2 cellular contexts compared by ENCODE assay signal in the genomic region with DNA sequence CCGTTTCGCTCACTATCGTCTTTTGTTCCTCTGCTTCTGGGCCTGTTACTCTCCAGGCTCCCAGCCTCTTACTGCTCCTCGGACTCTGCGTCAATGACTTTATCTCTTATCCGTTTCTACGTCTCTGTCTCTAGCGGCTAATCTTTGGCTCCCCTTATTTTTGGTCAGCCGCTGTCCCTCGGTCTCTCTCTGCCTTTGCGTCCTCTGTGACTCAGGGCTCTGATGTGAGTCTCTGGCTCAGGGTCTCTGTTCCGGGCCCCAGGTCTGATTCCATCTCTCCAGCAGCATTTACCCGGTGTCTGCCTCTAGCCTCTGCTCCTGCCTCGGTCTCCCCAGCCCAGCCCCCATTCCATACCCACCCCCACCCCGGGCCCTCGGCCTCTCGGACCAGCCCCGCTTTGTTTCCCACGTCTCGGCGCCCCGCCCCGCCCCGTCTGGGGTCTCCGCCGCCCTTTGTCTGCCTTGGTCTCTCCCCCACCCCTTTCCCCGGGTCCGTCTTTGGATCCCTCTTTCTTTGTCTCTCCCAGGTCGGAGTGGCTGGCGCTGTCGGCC.
TF ChIP-seq lines count a peak whose summit lies in the region.

No MANE protein-coding gene starts in this region.

TF ChIP-seq in IMR-90, 13 proteins besides CTCF, POLR2A, EP300 and RAD21:
- TF ChIP-seq CEBPB (IDR thresholded peaks at IDR 0.05; ENCODE audit: low read depth, low read length) (no peak), NFE2L2 (IDR thresholded peaks at IDR 0.05; ENCODE audit: low read depth, low read length) (no peak), RCOR1 (IDR thresholded peaks at IDR 0.05; ENCODE audit: insufficient replicate concordance, low read length) (no peak), MAFK (IDR thresholded peaks at IDR 0.05; ENCODE audit: low read depth, low read length) (no peak), MAZ (IDR thresholded peaks at IDR 0.05; ENCODE audit: borderline replicate concordance, low read depth, low read length) (no peak), SMC3 (IDR thresholded peaks at IDR 0.05; ENCODE audit: low read depth, low read length) (no peak), FOS (IDR thresholded peaks at IDR 0.05; ENCODE audit: low read depth, low read length) (no peak), CHD1 (IDR thresholded peaks at IDR 0.05; ENCODE audit: low read depth, low read length) (no peak), MXI1 (IDR thresholded peaks at IDR 0.05; ENCODE audit: borderline replicate concordance, low read depth, low read length) (no peak), BHLHE40 (IDR thresholded peaks at IDR 0.05; ENCODE audit: low read depth, low read length) (no peak), RFX5 (IDR thresholded peaks at IDR 0.05; ENCODE audit: low read depth, low read length) (no peak)
- TF ChIP-seq, protein P1, sequence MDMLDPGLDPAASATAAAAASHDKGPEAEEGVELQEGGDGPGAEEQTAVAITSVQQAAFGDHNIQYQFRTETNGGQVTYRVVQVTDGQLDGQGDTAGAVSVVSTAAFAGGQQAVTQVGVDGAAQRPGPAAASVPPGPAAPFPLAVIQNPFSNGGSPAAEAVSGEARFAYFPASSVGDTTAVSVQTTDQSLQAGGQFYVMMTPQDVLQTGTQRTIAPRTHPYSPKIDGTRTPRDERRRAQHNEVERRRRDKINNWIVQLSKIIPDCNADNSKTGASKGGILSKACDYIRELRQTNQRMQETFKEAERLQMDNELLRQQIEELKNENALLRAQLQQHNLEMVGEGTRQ (IDR thresholded peaks at IDR 0.05; ENCODE audit: low read depth, low read length): no peak
- TF ChIP-seq, protein P2, sequence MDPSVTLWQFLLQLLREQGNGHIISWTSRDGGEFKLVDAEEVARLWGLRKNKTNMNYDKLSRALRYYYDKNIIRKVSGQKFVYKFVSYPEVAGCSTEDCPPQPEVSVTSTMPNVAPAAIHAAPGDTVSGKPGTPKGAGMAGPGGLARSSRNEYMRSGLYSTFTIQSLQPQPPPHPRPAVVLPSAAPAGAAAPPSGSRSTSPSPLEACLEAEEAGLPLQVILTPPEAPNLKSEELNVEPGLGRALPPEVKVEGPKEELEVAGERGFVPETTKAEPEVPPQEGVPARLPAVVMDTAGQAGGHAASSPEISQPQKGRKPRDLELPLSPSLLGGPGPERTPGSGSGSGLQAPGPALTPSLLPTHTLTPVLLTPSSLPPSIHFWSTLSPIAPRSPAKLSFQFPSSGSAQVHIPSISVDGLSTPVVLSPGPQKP (IDR thresholded peaks at IDR 0.05; ENCODE audit: borderline replicate concordance, low read depth, low read length): no peak

TF ChIP-seq in liver, 16 proteins besides CTCF, POLR2A, EP300 and RAD21:
- TF ChIP-seq RXRA (IDR thresholded peaks at IDR 0.05): no peak
- TF ChIP-seq, protein P3, sequence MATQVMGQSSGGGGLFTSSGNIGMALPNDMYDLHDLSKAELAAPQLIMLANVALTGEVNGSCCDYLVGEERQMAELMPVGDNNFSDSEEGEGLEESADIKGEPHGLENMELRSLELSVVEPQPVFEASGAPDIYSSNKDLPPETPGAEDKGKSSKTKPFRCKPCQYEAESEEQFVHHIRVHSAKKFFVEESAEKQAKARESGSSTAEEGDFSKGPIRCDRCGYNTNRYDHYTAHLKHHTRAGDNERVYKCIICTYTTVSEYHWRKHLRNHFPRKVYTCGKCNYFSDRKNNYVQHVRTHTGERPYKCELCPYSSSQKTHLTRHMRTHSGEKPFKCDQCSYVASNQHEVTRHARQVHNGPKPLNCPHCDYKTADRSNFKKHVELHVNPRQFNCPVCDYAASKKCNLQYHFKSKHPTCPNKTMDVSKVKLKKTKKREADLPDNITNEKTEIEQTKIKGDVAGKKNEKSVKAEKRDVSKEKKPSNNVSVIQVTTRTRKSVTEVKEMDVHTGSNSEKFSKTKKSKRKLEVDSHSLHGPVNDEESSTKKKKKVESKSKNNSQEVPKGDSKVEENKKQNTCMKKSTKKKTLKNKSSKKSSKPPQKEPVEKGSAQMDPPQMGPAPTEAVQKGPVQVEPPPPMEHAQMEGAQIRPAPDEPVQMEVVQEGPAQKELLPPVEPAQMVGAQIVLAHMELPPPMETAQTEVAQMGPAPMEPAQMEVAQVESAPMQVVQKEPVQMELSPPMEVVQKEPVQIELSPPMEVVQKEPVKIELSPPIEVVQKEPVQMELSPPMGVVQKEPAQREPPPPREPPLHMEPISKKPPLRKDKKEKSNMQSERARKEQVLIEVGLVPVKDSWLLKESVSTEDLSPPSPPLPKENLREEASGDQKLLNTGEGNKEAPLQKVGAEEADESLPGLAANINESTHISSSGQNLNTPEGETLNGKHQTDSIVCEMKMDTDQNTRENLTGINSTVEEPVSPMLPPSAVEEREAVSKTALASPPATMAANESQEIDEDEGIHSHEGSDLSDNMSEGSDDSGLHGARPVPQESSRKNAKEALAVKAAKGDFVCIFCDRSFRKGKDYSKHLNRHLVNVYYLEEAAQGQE (IDR thresholded peaks at IDR 0.05): no peak
- TF ChIP-seq, protein P4, sequence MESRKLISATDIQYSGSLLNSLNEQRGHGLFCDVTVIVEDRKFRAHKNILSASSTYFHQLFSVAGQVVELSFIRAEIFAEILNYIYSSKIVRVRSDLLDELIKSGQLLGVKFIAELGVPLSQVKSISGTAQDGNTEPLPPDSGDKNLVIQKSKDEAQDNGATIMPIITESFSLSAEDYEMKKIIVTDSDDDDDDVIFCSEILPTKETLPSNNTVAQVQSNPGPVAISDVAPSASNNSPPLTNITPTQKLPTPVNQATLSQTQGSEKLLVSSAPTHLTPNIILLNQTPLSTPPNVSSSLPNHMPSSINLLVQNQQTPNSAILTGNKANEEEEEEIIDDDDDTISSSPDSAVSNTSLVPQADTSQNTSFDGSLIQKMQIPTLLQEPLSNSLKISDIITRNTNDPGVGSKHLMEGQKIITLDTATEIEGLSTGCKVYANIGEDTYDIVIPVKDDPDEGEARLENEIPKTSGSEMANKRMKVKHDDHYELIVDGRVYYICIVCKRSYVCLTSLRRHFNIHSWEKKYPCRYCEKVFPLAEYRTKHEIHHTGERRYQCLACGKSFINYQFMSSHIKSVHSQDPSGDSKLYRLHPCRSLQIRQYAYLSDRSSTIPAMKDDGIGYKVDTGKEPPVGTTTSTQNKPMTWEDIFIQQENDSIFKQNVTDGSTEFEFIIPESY (IDR thresholded peaks at IDR 0.05): no peak
- no peak for TF ChIP-seq HNF4G (IDR thresholded peaks at IDR 0.05)
- no peak for TF ChIP-seq TAF1 (conservative IDR thresholded peaks at IDR 0.05)
- TF ChIP-seq, protein P5, sequence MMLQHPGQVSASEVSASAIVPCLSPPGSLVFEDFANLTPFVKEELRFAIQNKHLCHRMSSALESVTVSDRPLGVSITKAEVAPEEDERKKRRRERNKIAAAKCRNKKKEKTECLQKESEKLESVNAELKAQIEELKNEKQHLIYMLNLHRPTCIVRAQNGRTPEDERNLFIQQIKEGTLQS (IDR thresholded peaks at IDR 0.05): no peak
- TF ChIP-seq FOXA2 (IDR thresholded peaks at IDR 0.05): no peak
- TF ChIP-seq NR2F2 (IDR thresholded peaks at IDR 0.05): no peak
- TF ChIP-seq FOXA1 (IDR thresholded peaks at IDR 0.05): no peak
- no peak for TF ChIP-seq EGR1 (IDR thresholded peaks at IDR 0.05; ENCODE audit: low read depth in 2 of 2)
- TF ChIP-seq, protein P6, sequence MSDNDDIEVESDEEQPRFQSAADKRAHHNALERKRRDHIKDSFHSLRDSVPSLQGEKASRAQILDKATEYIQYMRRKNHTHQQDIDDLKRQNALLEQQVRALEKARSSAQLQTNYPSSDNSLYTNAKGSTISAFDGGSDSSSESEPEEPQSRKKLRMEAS (IDR thresholded peaks at IDR 0.05): no peak
- TF ChIP-seq GABPA (IDR thresholded peaks at IDR 0.05 in 1 of 2, conservative IDR thresholded peaks at IDR 0.05 in 1 of 2): no peak
- TF ChIP-seq JUND (IDR thresholded peaks at IDR 0.05): no peak
